ENCODE assay signal across 19 cellular contexts in the genomic region with DNA sequence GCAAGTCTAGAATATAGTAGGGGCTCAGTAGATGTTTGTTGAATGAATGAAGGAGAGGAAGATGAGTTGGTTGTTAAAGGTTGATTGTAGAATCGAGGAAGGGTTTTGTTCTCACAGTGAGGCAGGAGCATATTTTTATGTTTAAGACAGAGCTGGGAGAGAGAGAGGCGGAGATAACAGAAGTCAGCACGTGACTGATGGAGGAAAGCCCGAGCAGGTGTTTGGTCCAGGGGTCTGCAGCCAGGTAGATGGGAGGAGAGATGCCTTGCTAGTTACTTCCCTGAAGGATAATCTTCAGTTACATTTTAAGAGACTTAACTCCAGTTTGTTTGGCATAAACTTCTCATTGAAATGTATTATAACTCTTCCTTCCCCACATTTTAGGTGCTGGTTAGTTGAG.
A peak's percentile ranks its signal among the peaks of the same experiment; 100 is the strongest.
DNase-seq lines count a peak whose midpoint lies in the region; ATAC-seq and TF ChIP-seq lines count a peak whose summit lies in the region.
"Had no signal": no experiment of that assay in that cellular context is flagged by ENCODE, and none has a peak within 500 bp of the region (broad histone marks: within the 10 kb centered on the region; RNA-seq: fewer than 3 reads in every experiment).

No MANE protein-coding gene starts in this region.

- no peak for TF ChIP-seq RAD21 in IMR-90 (IDR thresholded peaks at IDR 0.05; ENCODE audit: low read length)

- H3K9me2 ChIP-seq in hepatocyte (replicated peaks; ENCODE audit: insufficient read depth) = no peaks in the 10 kb centered on the region

- no peaks in the 10 kb centered on the region for H3K27me3 ChIP-seq in cardiac muscle cell
- no peaks in the 10 kb centered on the region for H3K27me3 ChIP-seq in IMR-90 (ENCODE audit: control insufficient read depth, insufficient read depth, low read length)
- no peaks in the 10 kb centered on the region for H3K27me3 ChIP-seq in esophagus muscularis mucosa
- H3K27me3 ChIP-seq in gastrocnemius medialis = no peaks in the 10 kb centered on the region
- no peaks in the 10 kb centered on the region for H3K27me3 ChIP-seq in hepatocyte
- H3K27me3 ChIP-seq: MG63, pancreas, tibial nerve had no signal

- no TSS peak for BruUV-seq in IMR-90 (replicated peaks; lab: Mats Ljungman, UMichigan)

- H2AFZ ChIP-seq in IMR-90 (replicated peaks; ENCODE audit: low read length, poor library complexity) (no peak overlapping the region), hepatocyte (no peak overlapping the region)

- H3K9ac ChIP-seq in IMR-90 (ENCODE audit: low read depth, low read length) = no peak overlapping the region

- intact Hi-C loops in left cardiac atrium (cut with DNase I) (loop anchor here in 1 of 2 donors (5.0 kb wide), 1 partner anchor 86 kb away; a partner anchor contains a TSS), IMR-90 (cut with micrococcal nuclease) (loop anchor here (5.0 to 10.0 kb wide), 2 partner anchors 36 to 811 kb away; no protein-coding TSS in a partner anchor), esophagus muscularis mucosa (cut with DNase I) (no loop called here), gastrocnemius medialis (cut with DNase I; ENCODE audit: low total_unique reads) (loop anchor here (2.0 kb wide), 1 partner anchor 15 kb away; no protein-coding TSS in a partner anchor)

- no peak overlapping the region for H3K18ac ChIP-seq in IMR-90 (ENCODE audit: low read depth, low read length)

- H4K91ac ChIP-seq in IMR-90 (ENCODE audit: insufficient read depth, low read depth, low read length) = no peak overlapping the region

- no peak overlapping the region for H2BK5ac ChIP-seq in IMR-90 (ENCODE audit: low read depth, low read length, poor library complexity, severe bottlenecking)

- TF ChIP-seq POLR2A in IMR-90 (IDR thresholded peaks at IDR 0.05; ENCODE audit: low read depth, low read length) (no peak), esophagus muscularis mucosa (IDR thresholded peaks at IDR 0.05; ENCODE audit: low read depth) (no peak), gastrocnemius medialis (IDR thresholded peaks at IDR 0.05) (no peak)

- H3K79me2 ChIP-seq in hepatocyte = peaks cover 99% of the 10 kb centered on the region

- no peak overlapping the region for H4K8ac ChIP-seq in IMR-90 (ENCODE audit: low read depth in 2 of 2, low read length in 2 of 2)

- no peak overlapping the region for H4K5ac ChIP-seq in IMR-90 (ENCODE audit: low read depth, low read length)

- H3K9me3 ChIP-seq in cardiac muscle cell (ENCODE audit: low read depth) (no peaks in the 10 kb centered on the region), IMR-90 (ENCODE audit: control insufficient read depth, insufficient read depth, low read length) (no peaks in the 10 kb centered on the region), esophagus muscularis mucosa (no peaks in the 10 kb centered on the region), gastrocnemius medialis (no peaks in the 10 kb centered on the region), hepatocyte (ENCODE audit: low read depth) (no peaks in the 10 kb centered on the region)
- H3K9me3 ChIP-seq: lower lobe of right lung, MG63, pancreas, tibial nerve had no signal

- peaks cover 47% of the 10 kb centered on the region for H3K9me1 ChIP-seq in IMR-90 (ENCODE audit: insufficient read depth, low read length)

- DNase-seq in cardiac muscle cell (ENCODE audit: low read depth in 1 of 2, low spot score in 1 of 2) = no peak
- no peak for DNase-seq in left cardiac atrium
- no peak for DNase-seq in IMR-90
- DNase-seq in esophagus muscularis mucosa (ENCODE audit: extremely low spot score) = no peak
- DNase-seq in gastrocnemius medialis = no peak
- no peak for DNase-seq in hepatocyte (ENCODE audit: low spot score)
- DNase-seq in NCI-H2171 (lab: John Stamatoyannopoulos, UW) = no peak
- DNase-seq: CD8-positive, alpha-beta T cell; lower lobe of right lung; MG63; NCI-H1694; NCI-H82; OCI-M1; pancreas; SHP77; stimulated activated CD4-positive, alpha-beta T cell treated with anti-CD3 and anti-CD28 coated beads, Interleukin-2, amount 100 ng/mL, for 24 hours; stimulated activated naive B cell treated with anti-CD40 and anti-IgM and Interleukin-4, amounts not matched to agents 10 μg/mL and 1 μg/mL and 100 μg/mL, for 72 hours had no signal

- peak overlapping the region; percentile 59; the same call in 1 of the 2 replicates for H3K23ac ChIP-seq in IMR-90 (ENCODE audit: low read depth, low read length)

- peak overlapping the region; percentile 66; the same call in 1 of the 2 replicates for H3K14ac ChIP-seq in IMR-90 (replicated peaks; ENCODE audit: low read depth, low read length)

- H4K20me1 ChIP-seq in IMR-90 (ENCODE audit: insufficient read depth, low read length) = peaks cover 84% of the 10 kb centered on the region
- peaks cover 96% of the 10 kb centered on the region for H4K20me1 ChIP-seq in hepatocyte (ENCODE audit: insufficient read depth, poor library complexity, severe bottlenecking)

- H3K79me1 ChIP-seq in IMR-90 (ENCODE audit: low read depth in 1 of 2, low read length in 2 of 2) = peaks cover 57 to 89% of the 10 kb centered on the region in 2 experiments

- H3K4me2 ChIP-seq in IMR-90 (ENCODE audit: low read depth, low read length) = no peak overlapping the region
- H3K4me2 ChIP-seq in hepatocyte = no peak overlapping the region

- no peak overlapping the region for H2BK120ac ChIP-seq in IMR-90 (ENCODE audit: low read depth, low read length)

- H3K4me3 ChIP-seq in cardiac muscle cell = no peak overlapping the region
- no peak overlapping the region for H3K4me3 ChIP-seq in IMR-90 (ENCODE audit: insufficient read depth, low read depth, low read length)
- no peak overlapping the region for H3K4me3 ChIP-seq in esophagus muscularis mucosa
- no peak overlapping the region for H3K4me3 ChIP-seq in gastrocnemius medialis
- H3K4me3 ChIP-seq in hepatocyte = no peak overlapping the region
- H3K4me3 ChIP-seq: lower lobe of right lung, MG63, pancreas, tibial nerve had no signal

- POLR2A ChIA-PET in IMR-90 (lab: Charles Lee; ENCODE audit: unreplicated experiment) = no interaction called here

- H2BK20ac ChIP-seq in IMR-90 (ENCODE audit: low read depth, low read length) = no peak overlapping the region

- H3K4ac ChIP-seq in IMR-90 (ENCODE audit: low read depth, low read length) = no peak overlapping the region

- peaks cover 56% of the 10 kb centered on the region for H3K4me1 ChIP-seq in cardiac muscle cell (ENCODE audit: low read depth)
- H3K4me1 ChIP-seq in IMR-90 (ENCODE audit: control insufficient read depth, insufficient read depth, low read length) = peaks cover 20% of the 10 kb centered on the region
- peaks cover 81 to 90% (median 87%) of the 10 kb centered on the region in 4 donors for H3K4me1 ChIP-seq in esophagus muscularis mucosa
- peaks cover 92 to 93% of the 10 kb centered on the region in 2 donors for H3K4me1 ChIP-seq in gastrocnemius medialis
- peaks cover 26% of the 10 kb centered on the region for H3K4me1 ChIP-seq in hepatocyte (ENCODE audit: insufficient read depth)

- no peak for TF ChIP-seq EP300 in esophagus muscularis mucosa (IDR thresholded peaks at IDR 0.05)

- no peak overlapping the region for H2AK5ac ChIP-seq in IMR-90 (ENCODE audit: low read depth, low read length)

- CTCF ChIA-PET in IMR-90 (lab: Yijun Ruan, JAX) = no interaction called here

- H3K27ac ChIP-seq in cardiac muscle cell (peak overlapping the region; percentile 88), IMR-90 (ENCODE audit: insufficient read depth, low read length) (no peak overlapping the region), esophagus muscularis mucosa (replicated peaks in 1 of 4) (peak overlapping the region in 3 of 4 donors; percentile 33 to 62 (median 42)), gastrocnemius medialis (peak overlapping the region; percentile 78 to 86 (median 80)), hepatocyte (no peak overlapping the region)
- H3K27ac ChIP-seq: lower lobe of right lung, pancreas had no signal

- H3K36me3 ChIP-seq in cardiac muscle cell = no peaks in the 10 kb centered on the region
- no peaks in the 10 kb centered on the region for H3K36me3 ChIP-seq in IMR-90 (ENCODE audit: control insufficient read depth, insufficient read depth, low read length)
- peaks cover 0 to 4% (median 0%) of the 10 kb centered on the region in 4 donors for H3K36me3 ChIP-seq in esophagus muscularis mucosa
- H3K36me3 ChIP-seq in gastrocnemius medialis = no peaks in the 10 kb centered on the region
- H3K36me3 ChIP-seq in hepatocyte (replicated peaks; ENCODE audit: insufficient read depth, low read depth) = no peaks in the 10 kb centered on the region
- H3K36me3 ChIP-seq: lower lobe of right lung, pancreas had no signal

- dilution Hi-C loops in IMR-90 (cut with HindIII; ENCODE audit: low sequenced_read_pairs, unreplicated experiment) = no loop called here

- ATAC-seq in left cardiac atrium (no peak), IMR-90 (ENCODE audit: low read depth) (no peak), gastrocnemius medialis (no peak), HG02970 (IDR thresholded peaks at IDR 0.05; ENCODE audit: low FRiP score, unreplicated experiment) (no peak)
- ATAC-seq: CD8-positive, alpha-beta T cell; lower lobe of right lung; pancreas; stimulated activated naive B cell treated with anti-CD40 and anti-IgM and Interleukin-4, amounts not matched to agents 10 μg/mL and 1 μg/mL and 100 μg/mL, for 72 hours had no signal

- H2AK9ac ChIP-seq in IMR-90 (replicated peaks; ENCODE audit: low read depth, low read length, poor library complexity) = no peak overlapping the region

- in situ Hi-C loops in IMR-90 (cut with MboI; ENCODE audit: low sequenced_read_pairs) (loop anchor here (25.0 kb wide), 1 partner anchor 191 kb away; a partner anchor contains a TSS), gastrocnemius medialis (cut with MboI; ENCODE audit: low sequenced_read_pairs in 4 of 4) (no loop called here)

- no peak overlapping the region for H2BK15ac ChIP-seq in IMR-90 (ENCODE audit: low read depth, low read length)

- no peak overlapping the region for H3K56ac ChIP-seq in IMR-90 (ENCODE audit: extremely low read depth, insufficient read depth, low read length)

- TF ChIP-seq CTCF in cardiac muscle cell (IDR thresholded peaks at IDR 0.05; ENCODE audit: low read depth, low read length) (no peak), IMR-90 (conservative IDR thresholded peaks at IDR 0.05; ENCODE audit: low read depth, low read length) (no peak), esophagus muscularis mucosa (IDR thresholded peaks at IDR 0.05) (no peak), gastrocnemius medialis (IDR thresholded peaks at IDR 0.05 in 4 of 5, conservative IDR thresholded peaks at IDR 0.05 in 1 of 5) (no peak), hepatocyte (IDR thresholded peaks at IDR 0.05; ENCODE audit: poor library complexity) (no peak)

- WGBS in IMR-90 (ENCODE audit: extremely low coverage in 2 of 2, insufficient read length in 1 of 2), 2 experiments = 90 to 100% methylated on average over 1 of the region's 4 CpGs
- 65% methylated on average over 4 of the region's 4 CpGs for WGBS in esophagus muscularis mucosa
- WGBS in hepatocyte (ENCODE audit: low lambda C conversion rate, missing lambda C conversion rate) = 90% methylated on average over 4 of the region's 4 CpGs

TF ChIP-seq in IMR-90, 13 proteins besides CTCF, POLR2A, EP300 and RAD21 (continues in another document):
- TF ChIP-seq MAZ (IDR thresholded peaks at IDR 0.05; ENCODE audit: borderline replicate concordance, low read depth, low read length) = no peak

Comparison
In these comparisons a context has a peak if more than half of its experiments do, and no peak if none do; other contexts are left out.
1. H3K27ac ChIP-seq: peak in cardiac muscle cell (single experiment), esophagus muscularis mucosa (3 of 4) and gastrocnemius medialis (4 of 4); none in IMR-90 (single experiment) and hepatocyte (single experiment).